ENCODE assay signal across 27 cellular contexts in the genomic region with DNA sequence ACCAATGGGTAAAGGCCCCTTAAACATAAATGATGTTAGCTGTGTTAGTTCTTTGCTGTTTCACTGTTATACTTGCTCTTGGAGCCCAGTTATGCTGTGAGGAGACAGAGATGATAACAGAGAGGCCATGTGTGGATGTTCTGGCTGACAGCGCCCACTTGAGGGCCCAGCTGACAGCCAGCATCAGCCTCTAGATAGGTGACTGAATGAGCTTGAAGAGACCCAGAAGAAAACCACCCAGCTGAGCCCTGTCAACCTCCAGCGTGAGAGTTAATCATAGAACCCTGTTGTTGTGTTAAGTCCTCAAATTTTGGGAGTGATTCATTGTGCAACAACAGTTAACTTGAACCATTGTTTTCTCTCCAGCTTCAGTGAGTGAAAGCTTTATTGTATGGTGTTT.
"Had no signal": no experiment of that assay in that cellular context is flagged by ENCODE, and none has a peak within 500 bp of the region (broad histone marks: within the 10 kb centered on the region; RNA-seq: fewer than 3 reads in every experiment).

No MANE protein-coding gene starts in this region.

- H3K4me1 Mint-ChIP-seq: activated CD4-positive, alpha-beta T cell treated with anti-CD3 and anti-CD28 coated beads for 36 hours; activated naive CD8-positive, alpha-beta T cell treated with anti-CD3 and anti-CD28 coated beads for 36 hours; neural crest cell; stimulated activated naive B cell treated with anti-CD40 and anti-IgM and Interleukin-4, amounts not matched to agents 10 μg/mL and 1 μg/mL and 100 μg/mL, for 72 hours had no signal

- H3K4me1 ChIP-seq: adrenal gland, body of pancreas, colonic mucosa, gastroesophageal sphincter, parathyroid adenoma, psoas muscle, transverse colon had no signal

- FAIRE-seq: endothelial cell of umbilical vein, kidney had no signal

- H2AFZ ChIP-seq: hepatocyte, parathyroid adenoma had no signal

- H3K36me3 ChIP-seq: adrenal gland, colonic mucosa, gastroesophageal sphincter, transverse colon had no signal

- H3K27ac ChIP-seq: adrenal gland, body of pancreas, colonic mucosa, gastroesophageal sphincter, hepatocyte, parathyroid adenoma, psoas muscle, transverse colon had no signal

- H3K4me2 ChIP-seq: hepatocyte had no signal

- H3K4me3 Mint-ChIP-seq: activated CD4-positive, alpha-beta T cell treated with anti-CD3 and anti-CD28 coated beads for 36 hours; activated CD8-positive, alpha-beta T cell treated with anti-CD3 and anti-CD28 coated beads, Interleukin-2, amount 10 ng/mL, durations not matched to agents 7 days and 5 days; activated naive CD8-positive, alpha-beta T cell treated with anti-CD3 and anti-CD28 coated beads for 36 hours; effector memory CD8-positive, alpha-beta T cell; naive thymus-derived CD4-positive, alpha-beta T cell; neural crest cell; stimulated activated naive B cell treated with anti-CD40 and anti-IgM and Interleukin-4, amounts not matched to agents 10 μg/mL and 1 μg/mL and 100 μg/mL, for 72 hours had no signal

- H3K4me3 ChIP-seq: adrenal gland, body of pancreas, colonic mucosa, gastroesophageal sphincter, hepatocyte, psoas muscle, transverse colon had no signal

- H3K27me3 ChIP-seq: adrenal gland, body of pancreas, colonic mucosa, gastroesophageal sphincter, hepatocyte, transverse colon had no signal

- H3K79me2 ChIP-seq: hepatocyte, parathyroid adenoma had no signal

- ATAC-seq: activated CD4-positive, alpha-beta T cell treated with anti-CD3 and anti-CD28 coated beads for 36 hours; activated CD8-positive, alpha-beta T cell treated with anti-CD3 and anti-CD28 coated beads, Interleukin-2, amount 10 ng/mL, durations not matched to agents 7 days and 5 days; body of pancreas; effector memory CD8-positive, alpha-beta T cell; gastroesophageal sphincter; left colon; naive thymus-derived CD4-positive, alpha-beta T cell; psoas muscle; stimulated activated naive B cell treated with anti-CD40 and anti-IgM and Interleukin-4, amounts not matched to agents 10 μg/mL and 1 μg/mL and 100 μg/mL, for 72 hours had no signal

- H3K27ac Mint-ChIP-seq: activated CD4-positive, alpha-beta T cell treated with anti-CD3 and anti-CD28 coated beads for 36 hours; activated CD8-positive, alpha-beta T cell treated with anti-CD3 and anti-CD28 coated beads, Interleukin-2, amount 10 ng/mL, durations not matched to agents 7 days and 5 days; activated naive CD8-positive, alpha-beta T cell treated with anti-CD3 and anti-CD28 coated beads for 36 hours; effector memory CD8-positive, alpha-beta T cell; naive thymus-derived CD4-positive, alpha-beta T cell; stimulated activated naive B cell treated with anti-CD40 and anti-IgM and Interleukin-4, amounts not matched to agents 10 μg/mL and 1 μg/mL and 100 μg/mL, for 72 hours had no signal

- H3K9me3 ChIP-seq: adrenal gland, colonic mucosa had no signal

- DNase-seq: activated CD4-positive, alpha-beta T cell treated with anti-CD3 and anti-CD28 coated beads for 36 hours; activated CD4-positive, CD25-positive, alpha-beta regulatory T cell; activated CD8-positive, alpha-beta T cell treated with anti-CD3 and anti-CD28 coated beads, Interleukin-2, amount 10 ng/mL, durations not matched to agents 7 days and 5 days; activated effector memory CD4-positive, alpha-beta T cell treated with Interleukin-2 at 50 U/mL for 16 hours; activated naive CD4-positive, alpha-beta T cell treated with Interleukin-2 at 50 U/mL for 16 hours; activated naive CD8-positive, alpha-beta T cell treated with anti-CD3 and anti-CD28 coated beads for 36 hours; body of pancreas; cerebellar nuclear complex; colonic mucosa; effector memory CD8-positive, alpha-beta T cell; kidney; left colon; midbrain; naive thymus-derived CD4-positive, alpha-beta T cell; nucleus accumbens; psoas muscle; stimulated activated CD4-positive, alpha-beta T cell treated with anti-CD3 and anti-CD28 coated beads, Interleukin-15, amount 100 ng/mL, for 24 hours; stimulated activated CD4-positive, alpha-beta T cell treated with anti-CD3 and anti-CD28 coated beads, Interleukin-2, amount 100 ng/mL, for 24 hours; stimulated activated naive B cell treated with anti-CD40 and anti-IgM and Interleukin-4, amounts not matched to agents 10 μg/mL and 1 μg/mL and 100 μg/mL, for 72 hours; T-helper 2 cell; transverse colon had no signal

- H3K27me3 Mint-ChIP-seq: activated CD4-positive, alpha-beta T cell treated with anti-CD3 and anti-CD28 coated beads for 36 hours; activated naive CD8-positive, alpha-beta T cell treated with anti-CD3 and anti-CD28 coated beads for 36 hours had no signal

- H3K9ac ChIP-seq: parathyroid adenoma had no signal
